8 cellular contexts compared by ENCODE assay signal in genomic region chr1:110339427-110340206, GRCh38. TPM values are rescaled to one million over a fixed set of nuclear protein-coding genes. Genes with fewer than 3 reads are reported as not detected.
DNase-seq lines count a peak whose midpoint lies in the region; ATAC-seq and TF ChIP-seq lines count a peak whose summit lies in the region.

No MANE protein-coding gene starts in this region.

- peak overlapping the region; percentile 93 for H3K4me3 ChIP-seq in HL-60 (replicated peaks; ENCODE audit: insufficient read depth, low read length)
- peak overlapping the region; percentile 85 to 94 (median 91) for H3K4me3 ChIP-seq in breast epithelium

- H3K4me1 ChIP-seq in breast epithelium, result peaks cover 0 to 17% of the 10 kb centered on the region in 2 donors

- DNase-seq in HL-60 (ENCODE audit: low read depth in 1 of 2, low spot score in 1 of 2) (peak in 1 of 2 experiments; percentile 55), T-helper 1 cell (peak; percentile 36 to 62 (median 53)), breast epithelium (ENCODE audit: low spot score in 2 of 2) (peak; percentile 47 to 54), kidney glomerular epithelial cell (lab: John Stamatoyannopoulos, UW) (peak; percentile 61), CD14-positive monocyte (ENCODE audit: low spot score) (no peak)
- DNase-seq in stimulated activated CD4-positive, alpha-beta T cell treated with anti-CD3 and anti-CD28 coated beads, Interleukin-4, amount 100 ng/mL, for 24 hours, result peak; percentile 62

- peaks cover 56% of the 10 kb centered on the region for H3K4me1 Mint-ChIP-seq in CD14-positive monocyte

- H3K36me3 Mint-ChIP-seq in CD14-positive monocyte, result peaks cover 33 to 40% of the 10 kb centered on the region in 2 donors

- no peaks in the 10 kb centered on the region for H3K9me3 ChIP-seq in breast epithelium

- peaks cover 0 to 3% (median 0%) of the 10 kb centered on the region in 7 donors for H3K9me3 Mint-ChIP-seq in CD14-positive monocyte

- no peak for ATAC-seq in GM21526 (IDR thresholded peaks at IDR 0.05; ENCODE audit: low FRiP score, unreplicated experiment)

- H3K36me3 ChIP-seq in breast epithelium, result no peaks in the 10 kb centered on the region

- intact Hi-C loops in breast epithelium (cut with DNase I; ENCODE audit: low total_unique reads) (no loop called here), CD14-positive monocyte (cut with micrococcal nuclease) (loop anchor here in 1 of 2 donors (5.0 kb wide), 1 partner anchor 68 kb away; the partner anchor contains the start of gene LAMTOR5)

- peaks cover 0 to 1% (median 0%) of the 10 kb centered on the region in 3 donors for H3K27me3 Mint-ChIP-seq in CD14-positive monocyte (ENCODE audit: low read depth in 3 of 3)

- TF ChIP-seq CTCF in HL-60 (IDR thresholded peaks at IDR 0.05; ENCODE audit: insufficient read depth, low read length) (no peak), breast epithelium (IDR thresholded peaks at IDR 0.05) (peak; percentile 60 to 85 (median 77)), CD14-positive monocyte (IDR thresholded peaks at IDR 0.05) (no peak)

- H3K27ac Mint-ChIP-seq in CD14-positive monocyte, result no peak overlapping the region

- H3K27ac ChIP-seq in HL-60 (replicated peaks) (peak overlapping the region; percentile 98), breast epithelium (peak overlapping the region; percentile 89 to 99)

- no peak overlapping the region for H3K4me3 Mint-ChIP-seq in CD14-positive monocyte

- TF ChIP-seq POLR2A in GM10847 (IDR thresholded peaks at IDR 0.05; ENCODE audit: extremely low read depth, insufficient read length), result peak; percentile 87
- TF ChIP-seq POLR2A in breast epithelium (IDR thresholded peaks at IDR 0.05), result peak; percentile 83

- H3K27me3 ChIP-seq in HL-60 (ENCODE audit: insufficient read depth, poor library complexity, severe bottlenecking) (no peaks in the 10 kb centered on the region), breast epithelium (no peaks in the 10 kb centered on the region)

RNA-seq across cellular contexts. Expression of gene RBM15, which starts 0.4 kb away (rescaled TPM):
- 10 to 100 TPM; 33.4 to 47.1 (median 35.4) TPM for total RNA-seq in breast epithelium
- polyA plus RNA-seq in CD14-positive monocyte, result 1 to 10 TPM; 6.7 to 7.5 TPM

RNA-seq across cellular contexts. Expression of gene SLC16A4, which starts 51.2 kb away (rescaled TPM):
- total RNA-seq in breast epithelium, result 10 to 100 TPM in 2 of 3 donors, under 1 TPM in 1; 0.96 to 31.5 (median 14.4) TPM
- polyA plus RNA-seq in CD14-positive monocyte, result under 1 TPM; 0.25 to 0.26 TPM

Comparison
In these comparisons a context has a peak if more than half of its experiments do, and no peak if none do; other contexts are left out.
1. CTCF ChIP-seq: peak in breast epithelium (3 of 3); none in HL-60 (single experiment) and CD14-positive monocyte (single experiment).